Comparison of ENCODE assay signal across 1 cellular context in genomic region chr16:28846080-28846932, GRCh38.
TF ChIP-seq lines count a peak whose summit lies in the region.

Gene TUFM (minus strand): TSS chr16:28846348. CDS start chr16:28846269, 79 bp downstream.

TF ChIP-seq in GM12878, 131 proteins besides CTCF, POLR2A, EP300 and RAD21 (continued from another document and continues in another):
- TF ChIP-seq ZBTB33 (IDR thresholded peaks at IDR 0.05): peak; percentile 15; the same call in 1 of the 2 replicates
- no peak for TF ChIP-seq IKZF2 (IDR thresholded peaks at IDR 0.05)
- TF ChIP-seq YY1 (IDR thresholded peaks at IDR 0.05; ENCODE audit: low read depth, low read length): peak; percentile 93
- TF ChIP-seq RELB (IDR thresholded peaks at IDR 0.05; ENCODE audit: low read depth): peak; percentile 86
- peak in 1 of 2 experiments; percentile 43; a peak in 1 of 3 replicates for TF ChIP-seq EGR1 (IDR thresholded peaks at IDR 0.05; ENCODE audit: borderline replicate concordance in 1 of 2, low read depth in 2 of 2, low read length in 2 of 2)
- 0 out of 2 replicates have a peak, but pooled peaks have one; percentile 1 for TF ChIP-seq ZNF384 (IDR thresholded peaks at IDR 0.05; ENCODE audit: borderline replicate concordance, low read depth, low read length)
- no peak for TF ChIP-seq NFXL1 (IDR thresholded peaks at IDR 0.05; ENCODE audit: borderline replicate concordance)
- TF ChIP-seq PAX5 (IDR thresholded peaks at IDR 0.05; ENCODE audit: borderline replicate concordance, low read depth, low read length): peak; percentile 54; the same call in 1 of the 2 replicates
- TF ChIP-seq ETV6 (conservative IDR thresholded peaks at IDR 0.05 in 1 of 2, IDR thresholded peaks at IDR 0.05 in 1 of 2; ENCODE audit: borderline replicate concordance in 1 of 2, low read depth in 1 of 2): peak in 1 of 2 experiments; percentile 42; a peak in 1 of 4 replicates
- peak; percentile 24; the same call in 1 of the 2 replicates for TF ChIP-seq MAX (IDR thresholded peaks at IDR 0.05; ENCODE audit: low read depth, low read length)
- TF ChIP-seq ATF7 (IDR thresholded peaks at IDR 0.05; ENCODE audit: low read depth): peak; percentile 95
- no peak for TF ChIP-seq REST (IDR thresholded peaks at IDR 0.05; ENCODE audit: low read depth, low read length)
- TF ChIP-seq CBFB (IDR thresholded peaks at IDR 0.05; ENCODE audit: low read depth): peak; percentile 89
- TF ChIP-seq STAT1 (conservative IDR thresholded peaks at IDR 0.05): 0 out of 2 replicates have a peak, but pooled peaks have one; percentile 29
- peak; percentile 80 for TF ChIP-seq MXI1 (IDR thresholded peaks at IDR 0.05; ENCODE audit: low read depth, low read length)
- peak; percentile 76; the same call in 1 of the 2 replicates for TF ChIP-seq TAF1 (IDR thresholded peaks at IDR 0.05; ENCODE audit: borderline replicate concordance, low read depth, low read length)
- no peak for TF ChIP-seq FOS (IDR thresholded peaks at IDR 0.05; ENCODE audit: borderline replicate concordance, extremely low read depth, insufficient read length)
- peak; percentile 99 for TF ChIP-seq CREM (IDR thresholded peaks at IDR 0.05; ENCODE audit: low read depth)
- TF ChIP-seq E2F8 (IDR thresholded peaks at IDR 0.05; ENCODE audit: low read depth, partially characterized antibody): peak; percentile 79
- 0 out of 2 replicates have a peak, but pooled peaks have one; percentile 26 for TF ChIP-seq FOXK2 (IDR thresholded peaks at IDR 0.05)
- no peak for TF ChIP-seq RBBP5 (conservative IDR thresholded peaks at IDR 0.05)
- TF ChIP-seq ESRRA (IDR thresholded peaks at IDR 0.05; ENCODE audit: low read length): peak; percentile 24; the same call in 1 of the 2 replicates
- TF ChIP-seq KLF5 (IDR thresholded peaks at IDR 0.05; ENCODE audit: partially characterized antibody): peak; percentile 80
- no peak for TF ChIP-seq NFIC (IDR thresholded peaks at IDR 0.05; ENCODE audit: low read depth, low read length)
- TF ChIP-seq SMC3 (IDR thresholded peaks at IDR 0.05; ENCODE audit: borderline replicate concordance, low read length): no peak; the same call in 1 of the 2 replicates
- TF ChIP-seq NKRF (conservative IDR thresholded peaks at IDR 0.05): peak; percentile 92
- 0 out of 2 replicates have a peak, but pooled peaks have one; percentile 57 for TF ChIP-seq JUND (IDR thresholded peaks at IDR 0.05; ENCODE audit: low read depth, low read length)
- TF ChIP-seq NR2C2 (IDR thresholded peaks at IDR 0.05; ENCODE audit: borderline replicate concordance, control insufficient read depth, insufficient read length, low read depth): no peak
- peak; percentile 98 for TF ChIP-seq ELK1 (IDR thresholded peaks at IDR 0.05; ENCODE audit: low read depth, low read length)
- TF ChIP-seq BCLAF1 (IDR thresholded peaks at IDR 0.05): no peak
- TF ChIP-seq RB1 (IDR thresholded peaks at IDR 0.05; ENCODE audit: borderline replicate concordance): no peak; the same call in 1 of the 2 replicates
- TF ChIP-seq E4F1 (IDR thresholded peaks at IDR 0.05; ENCODE audit: borderline replicate concordance, partially characterized antibody): no peak
- no peak for TF ChIP-seq MTA2 (IDR thresholded peaks at IDR 0.05; ENCODE audit: low read depth)
- no peak for TF ChIP-seq IRF5 (IDR thresholded peaks at IDR 0.05; ENCODE audit: borderline replicate concordance)
- TF ChIP-seq TARDBP (IDR thresholded peaks at IDR 0.05; ENCODE audit: borderline replicate concordance): peak; percentile 94
- peak; percentile 54; the same call in 1 of the 2 replicates for TF ChIP-seq NR2F1 (conservative IDR thresholded peaks at IDR 0.05)
